21 cellular contexts compared by ENCODE assay signal in the genomic region with DNA sequence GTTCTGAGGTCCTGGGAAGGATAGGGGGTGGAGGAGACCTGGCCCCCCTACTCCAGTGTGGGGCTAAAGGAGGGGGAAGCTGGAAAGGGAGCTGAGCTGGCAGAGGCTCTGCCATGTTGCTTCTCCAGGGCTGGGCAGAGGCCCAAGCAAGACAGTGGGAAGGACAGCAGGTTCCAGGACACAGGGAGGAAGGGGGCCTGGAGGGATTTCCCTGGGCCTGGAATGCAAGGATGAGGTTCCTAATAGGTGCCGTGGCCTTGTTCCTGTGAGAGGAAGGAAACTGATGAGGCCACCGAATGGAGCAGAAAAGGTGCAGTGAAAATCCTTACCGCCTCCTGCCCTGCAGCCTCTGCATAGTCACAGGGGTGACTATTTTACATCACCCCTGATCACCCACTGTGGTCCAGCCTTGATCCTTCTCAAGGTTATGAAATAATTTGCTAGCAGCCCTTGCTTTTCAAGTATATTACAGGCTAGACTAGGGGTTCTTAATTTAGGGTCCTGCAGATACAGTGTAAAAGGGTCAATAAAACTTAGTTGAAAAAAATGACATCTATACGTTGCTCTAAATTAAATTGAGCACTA. TPM values are rescaled to one million over a fixed set of nuclear protein-coding genes. Genes with fewer than 3 reads are reported as not detected.
DNase-seq lines count a peak whose midpoint lies in the region; ATAC-seq, FAIRE-seq and TF ChIP-seq lines count a peak whose summit lies in the region.
"Had no signal": no experiment of that assay in that cellular context is flagged by ENCODE, and none has a peak within 500 bp of the region (broad histone marks: within the 10 kb centered on the region; RNA-seq: fewer than 3 reads in every experiment).

No MANE protein-coding gene starts in this region.

- WGBS in K562 (ENCODE audit: insufficient coverage, low coverage, missing lambda C conversion rate), result 62% methylated on average over 3 of the region's 4 CpGs
- 67% methylated on average over 4 of the region's 4 CpGs for WGBS in prostate gland

- H3K4me3 ChIP-seq in K562, result no peak overlapping the region
- no peak overlapping the region for H3K4me3 ChIP-seq in prostate gland
- H3K4me3 ChIP-seq: adrenal gland, mucosa of descending colon had no signal

- H3K4me3 Mint-ChIP-seq in activated CD4-positive, alpha-beta T cell treated with anti-CD3 and anti-CD28 coated beads, Interleukin-2, amount 10 ng/mL, durations not matched to agents 24 days and 14 days, result no peak overlapping the region
- H3K4me3 Mint-ChIP-seq: WTC11 had no signal

- peaks cover 6% of the 10 kb centered on the region for H3K9me3 Mint-ChIP-seq in activated CD4-positive, alpha-beta T cell treated with anti-CD3 and anti-CD28 coated beads, Interleukin-2, amount 10 ng/mL, durations not matched to agents 24 days and 14 days
- H3K9me3 Mint-ChIP-seq: WTC11 had no signal

- CTCF ChIA-PET in K562 (lab: Yijun Ruan, JAX; ENCODE audit: low intra/inter-chr PET ratio), result no interaction called here

- no peak for FAIRE-seq in K562 (lab: Jason Lieb, UNC)
- FAIRE-seq: endometrium, GM12892 had no signal

- H3K27ac ChIP-seq in K562 (ENCODE audit: extremely low read depth, low read depth, low read length) (no peak overlapping the region), prostate gland (peak overlapping the region; percentile 73 to 82)

- H2AFZ ChIP-seq in K562 (ENCODE audit: low read depth, low read length), result peak overlapping the region; percentile 92

- H3K4me1 Mint-ChIP-seq in activated CD4-positive, alpha-beta T cell treated with anti-CD3 and anti-CD28 coated beads, Interleukin-2, amount 10 ng/mL, durations not matched to agents 24 days and 14 days, result peaks cover 28% of the 10 kb centered on the region

- intact Hi-C loops in K562 (cut with micrococcal nuclease), result no loop called here
- intact Hi-C loops in prostate gland (cut with DNase I), result loop anchor here (5.0 kb wide), 1 partner anchor 174 kb away; the partner anchor contains the start of gene PANK2
- intact Hi-C loops in activated CD4-positive, alpha-beta T cell treated with anti-CD3 and anti-CD28 coated beads, Interleukin-2, amount 10 ng/mL, durations not matched to agents 24 days and 14 days (cut with micrococcal nuclease), result no loop called here

- ATAC-seq in HG02642 (IDR thresholded peaks at IDR 0.05; ENCODE audit: poor library complexity, unreplicated experiment), result peak; percentile 17
- ATAC-seq in K562, result no peak
- ATAC-seq in HG02973 (IDR thresholded peaks at IDR 0.05; ENCODE audit: unreplicated experiment), result no peak
- ATAC-seq: WTC11 had no signal

- H3K27me3 ChIP-seq in K562 (ENCODE audit: control insufficient read depth in 2 of 2, insufficient read depth in 2 of 2, low read length in 2 of 2), result no peaks in the 10 kb centered on the region
- no peaks in the 10 kb centered on the region for H3K27me3 ChIP-seq in prostate gland (replicated peaks; ENCODE audit: insufficient read depth)
- H3K27me3 ChIP-seq: adrenal gland had no signal

- no peaks in the 10 kb centered on the region for H4K20me1 ChIP-seq in K562 (replicated peaks; ENCODE audit: control insufficient read depth, insufficient read depth, low read length)

- H3K27ac Mint-ChIP-seq in activated CD4-positive, alpha-beta T cell treated with anti-CD3 and anti-CD28 coated beads, Interleukin-2, amount 10 ng/mL, durations not matched to agents 24 days and 14 days, result no peak overlapping the region
- H3K27ac Mint-ChIP-seq: WTC11 had no signal

- H3K9me1 ChIP-seq in K562 (ENCODE audit: control insufficient read depth, insufficient read depth, low read length), result no peaks in the 10 kb centered on the region

- TF ChIP-seq CTCF in K562 (IDR thresholded peaks at IDR 0.05 in 2 of 3, conservative IDR thresholded peaks at IDR 0.05 in 1 of 3; ENCODE audit: insufficient read depth in 2 of 3, low read depth in 1 of 3, low read length in 3 of 3) (no peak), prostate gland (IDR thresholded peaks at IDR 0.05) (no peak)

- in situ Hi-C loops in K562 (cut with MboI), result loop anchor here (5.0 kb wide), 1 partner anchor 44 kb away; the partner anchor contains the start of gene RNF24

- no peak for TF ChIP-seq RAD21 in K562 (CRISPR knock-in tag; conservative IDR thresholded peaks at IDR 0.05 in 1 of 2, IDR thresholded peaks at IDR 0.05 in 1 of 2)

- peak; percentile 52 for DNase-seq in GF-D8 (lab: John Stamatoyannopoulos, UW)
- DNase-seq in K562 (ENCODE audit: extremely low read depth in 1 of 4, low spot score in 3 of 4), result no peak
- DNase-seq in prostate gland (ENCODE audit: low spot score), result no peak
- no peak for DNase-seq in activated CD4-positive, alpha-beta T cell treated with anti-CD3 and anti-CD28 coated beads, Interleukin-2, amount 10 ng/mL, durations not matched to agents 24 days and 14 days
- no peak for DNase-seq in occipital lobe (lab: John Stamatoyannopoulos, UW)
- DNase-seq in NK-92 treated with Interleukin-12 subunit alpha and Interleukin-12 subunit beta, amount 100 ng/mL, for 24 hours (lab: John Stamatoyannopoulos, UW), result no peak
- DNase-seq: activated CD8-positive, alpha-beta memory T cell treated with anti-CD3 and anti-CD28 coated beads for 24 hours; adrenal gland; GDM1; GOT3; kidney glomerular epithelial cell; NCI-H146; RPMI8226; stimulated activated CD4-positive, alpha-beta T cell treated with anti-CD3 and anti-CD28 coated beads, Interleukin-4, amount 100 ng/mL, for 1 hour; T-helper 1 cell had no signal

- no TSS peak for BruUV-seq in K562 (replicated peaks; lab: Mats Ljungman, UMichigan)

- H3K36me3 Mint-ChIP-seq in activated CD4-positive, alpha-beta T cell treated with anti-CD3 and anti-CD28 coated beads, Interleukin-2, amount 10 ng/mL, durations not matched to agents 24 days and 14 days (ENCODE audit: low read depth), result no peaks in the 10 kb centered on the region
- H3K36me3 Mint-ChIP-seq: WTC11 had no signal

- H3K36me3 ChIP-seq in K562 (ENCODE audit: control insufficient read depth, insufficient read depth, low read length), result no peaks in the 10 kb centered on the region
- H3K36me3 ChIP-seq in prostate gland, result no peaks in the 10 kb centered on the region
- H3K36me3 ChIP-seq: adrenal gland had no signal

- peak overlapping the region in 1 of 2 experiments; percentile 21; a peak in 1 of 4 replicates for H3K9ac ChIP-seq in K562 (ENCODE audit: insufficient read depth in 1 of 2, low read depth in 2 of 2, low read length in 2 of 2)

- TF ChIP-seq POLR2A in K562 (conservative IDR thresholded peaks at IDR 0.05), result no peak
- TF ChIP-seq POLR2A in prostate gland (IDR thresholded peaks at IDR 0.05), result no peak

- POLR2A ChIA-PET in K562 (lab: Yijun Ruan, JAX), result interaction anchor here (1.0 kb wide), 1 partner anchor 134 kb away, joined by 4 read pairs; no protein-coding TSS in a partner anchor

- TF ChIP-seq EP300 in K562 (IDR thresholded peaks at IDR 0.05; ENCODE audit: low read length), result no peak

- no peaks in the 10 kb centered on the region for H3K27me3 Mint-ChIP-seq in activated CD4-positive, alpha-beta T cell treated with anti-CD3 and anti-CD28 coated beads, Interleukin-2, amount 10 ng/mL, durations not matched to agents 24 days and 14 days

- H3K4me2 ChIP-seq in K562 (ENCODE audit: insufficient read depth, low read length), result no peak overlapping the region

- H3K9me3 ChIP-seq in K562 (replicated peaks; ENCODE audit: control insufficient read depth, insufficient read depth, low read depth, low read length) (no peaks in the 10 kb centered on the region), prostate gland (no peaks in the 10 kb centered on the region)
- H3K9me3 ChIP-seq: adrenal gland, mucosa of descending colon had no signal

- H3K4me1 ChIP-seq in K562 (replicated peaks in 1 of 2; ENCODE audit: control insufficient read depth in 2 of 2, insufficient read depth in 2 of 2, low read length in 2 of 2) (peaks cover 18 to 35% of the 10 kb centered on the region in 2 experiments), prostate gland (replicated peaks) (peaks cover 4% of the 10 kb centered on the region)

- no peaks in the 10 kb centered on the region for H3K79me2 ChIP-seq in K562 (ENCODE audit: control insufficient read depth, insufficient read depth, low read length)

TF ChIP-seq in K562, 482 proteins besides CTCF, POLR2A, EP300 and RAD21 (continues in another document):
- no peak for TF ChIP-seq VEZF1 (CRISPR knock-in tag; IDR thresholded peaks at IDR 0.05)
- no peak for TF ChIP-seq ZNF445 (CRISPR knock-in tag; IDR thresholded peaks at IDR 0.05; ENCODE audit: low read depth)
- no peak for TF ChIP-seq HCFC1 (IDR thresholded peaks at IDR 0.05; ENCODE audit: low read depth, low read length)

RNA-seq across cellular contexts. Expression of gene RNF24, which starts 45.6 kb away (rescaled TPM):
- total RNA-seq in K562 (2011; cell fraction: chromatin; rRNA removed; ENCODE audit: low replicate concordance), result 44.6 and 48.3 TPM in 2 replicates
- 26.7 and 28.9 TPM in 2 replicates for total RNA-seq in K562 (2011; cell fraction: nucleolus; rRNA removed)
- total RNA-seq in K562 (2011; cell fraction: nucleoplasm; rRNA removed), result 56.0 and 88.0 TPM in 2 replicates
- 15.7 and 17.3 TPM in 2 replicates for total RNA-seq in K562 (2014; rRNA removed)
- 18.8 and 20.3 TPM in 2 replicates for total RNA-seq in K562 (2014; rRNA removed; fragmentation: Illumina TruSeq; extraction: Trizol)
- 14.1 and 14.7 TPM in 2 replicates for total RNA-seq in K562 (2015; rRNA removed; fragmentation: Illumina TruSeq; extraction: Trizol)
- 42.6 and 51.9 TPM in 2 replicates for total RNA-seq in K562 (2021)
- polyA plus RNA-seq in K562 (2011; rRNA removed), result 23.1 and 43.4 TPM in 2 replicates
- polyA plus RNA-seq in K562 (2011; cell fraction: cytosol; rRNA removed), result 24.8 and 52.3 TPM in 2 replicates
- 39.0 and 49.3 TPM in 2 replicates for polyA plus RNA-seq in K562 (2011; cell fraction: nucleus; rRNA removed)
- polyA plus RNA-seq in K562 (2012), result 22.7 and 30.7 TPM in 2 replicates
- 33.9 and 35.5 TPM in 2 replicates for polyA plus RNA-seq in K562 (2014; fragmentation: Illumina TruSeq; extraction: Trizol)
- polyA plus RNA-seq in K562 (2014; fragmentation: Nextera tagmentation; extraction: Ambion mirVana), result 10 to 100 TPM; 10.1 to 21.8 TPM
- polyA plus RNA-seq in K562 (2014; rRNA removed), result 21.0 and 22.4 TPM in 2 replicates
- 19.7 and 35.1 TPM in 2 replicates for polyA minus RNA-seq in K562 (2011; rRNA and poly(A)+ RNA removed)
- 25.3 and 46.8 TPM in 2 replicates for polyA minus RNA-seq in K562 (2011; cell fraction: cytosol; rRNA and poly(A)+ RNA removed)
- 10.1 and 22.5 TPM in 2 replicates for polyA minus RNA-seq in K562 (2011; cell fraction: nucleus; rRNA and poly(A)+ RNA removed)
- 10 to 100 TPM; 30.4 to 31.2 TPM for total RNA-seq in prostate gland
- 13.6 and 15.4 TPM in 2 replicates for total RNA-seq in activated CD4-positive, alpha-beta T cell treated with anti-CD3 and anti-CD28 coated beads, Interleukin-2, amount 10 ng/mL, durations not matched to agents 24 days and 14 days
- 28.5 TPM for total RNA-seq in occipital lobe
